Comparison of ENCODE assay signal across 21 cellular contexts in genomic region chr10:106863549-106863948, GRCh38.
DNase-seq lines count a peak whose midpoint lies in the region; ATAC-seq, FAIRE-seq and TF ChIP-seq lines count a peak whose summit lies in the region.
"Had no signal": no experiment of that assay in that cellular context is flagged by ENCODE, and none has a peak within 500 bp of the region (broad histone marks: within the 10 kb centered on the region; RNA-seq: fewer than 3 reads in every experiment).

No MANE protein-coding gene starts in this region.

- no peak for DNase-seq in D721Med (ENCODE audit: insufficient read length, low spot score)
- DNase-seq in OCI-M1 (lab: John Stamatoyannopoulos, UW), result peak; percentile 60
- peak; percentile 55 for DNase-seq in iPS-NIHi7 (ENCODE audit: extremely low spot score)
- DNase-seq in medulla oblongata (ENCODE audit: extremely low spot score), result no peak
- DNase-seq in NCI-H524 treated with DMSO at 0.1 percent for 48 hours (lab: John Stamatoyannopoulos, UW), result no peak
- DNase-seq: activated CD4-positive, alpha-beta T cell treated with anti-CD3 and anti-CD28 coated beads, Interleukin-2, amount 10 ng/mL, durations not matched to agents 24 days and 14 days; activated gamma-delta T cell; amniotic stem cell; CD4-positive, CD25-positive, alpha-beta regulatory T cell; effector memory CD4-positive, alpha-beta T cell; glutamatergic neuron; islet precursor cell; mesenchymal stem cell; naive thymus-derived CD8-positive, alpha-beta T cell; NCI-H1105 treated with DMSO at 0.1 percent for 48 hours; SW 1271 had no signal

- peak; percentile 10 for TF ChIP-seq CTCF in D721Med (IDR thresholded peaks at IDR 0.05; ENCODE audit: insufficient read depth, missing control alignments)

- ATAC-seq in GM18870 (IDR thresholded peaks at IDR 0.05; ENCODE audit: unreplicated experiment) (peak; percentile 39), HG02763 (IDR thresholded peaks at IDR 0.05; ENCODE audit: unreplicated experiment) (no peak), HG03432 (IDR thresholded peaks at IDR 0.05; ENCODE audit: unreplicated experiment) (no peak)
- ATAC-seq: naive thymus-derived CD8-positive, alpha-beta T cell had no signal

- FAIRE-seq in D721Med (lab: Jason Lieb, UNC), result no peak
- FAIRE-seq: RCC 7860, TTC549 had no signal

Comparison
In these comparisons a context has a peak if more than half of its experiments do, and no peak if none do; other contexts are left out.
1. DNase-seq: peak in OCI-M1 (single experiment) and iPS-NIHi7 (single experiment); none in D721Med (single experiment), medulla oblongata (single experiment) and NCI-H524 treated with DMSO at 0.1 percent for 48 hours (single experiment).